8 cellular contexts compared by ENCODE assay signal in genomic region chr19:12800873-12801465, GRCh38. TPM values are rescaled to one million over a fixed set of nuclear protein-coding genes. Genes with fewer than 3 reads are reported as not detected.
A peak's percentile ranks its signal among the peaks of the same experiment; 100 is the strongest.
DNase-seq lines count a peak whose midpoint lies in the region; ATAC-seq and TF ChIP-seq lines count a peak whose summit lies in the region.

No MANE protein-coding gene starts in this region.

- ATAC-seq in RWPE2 (ENCODE audit: low read depth) = no peak; the same call in 2 of the 3 replicates
- ATAC-seq in HG02870 (IDR thresholded peaks at IDR 0.05; ENCODE audit: unreplicated experiment) = no peak
- no peak for ATAC-seq in GM19035 (IDR thresholded peaks at IDR 0.05; ENCODE audit: unreplicated experiment)

- DNase-seq in RWPE2 (ENCODE audit: low spot score) = no peak
- DNase-seq in occipital lobe (lab: John Stamatoyannopoulos, UW) = no peak
- DNase-seq in GM19238 (ENCODE audit: insufficient read length, low spot score) = no peak

- H3K4me3 ChIP-seq in GM08714 (ENCODE audit: low read length) (peak overlapping the region; percentile 69), RWPE2 (ENCODE audit: severe bottlenecking) (peak overlapping the region; percentile 72), duodenal mucosa (ENCODE audit: low read depth in 1 of 2, low read length in 2 of 2) (peak overlapping the region; percentile 90 to 98), mucosa of rectum (ENCODE audit: low read length in 2 of 2) (peak overlapping the region; percentile 83 to 95)

- no peak for TF ChIP-seq CTCF in RWPE2 (IDR thresholded peaks at IDR 0.05; ENCODE audit: poor library complexity, severe bottlenecking)

- H3K9ac ChIP-seq in duodenal mucosa (ENCODE audit: low read depth in 1 of 2, low read length in 2 of 2) (peak overlapping the region; percentile 94 to 97), mucosa of rectum (ENCODE audit: low read depth in 1 of 2, low read length in 2 of 2) (peak overlapping the region; percentile 83 to 99)

- H3K36me3 ChIP-seq in RWPE2 (ENCODE audit: low read depth) (peaks cover 19% of the 10 kb centered on the region), duodenal mucosa (ENCODE audit: control insufficient read depth in 1 of 2, insufficient read depth in 2 of 2, low read length in 2 of 2) (peaks cover 7 to 14% of the 10 kb centered on the region in 2 donors), mucosa of rectum (ENCODE audit: control insufficient read depth in 2 of 2, insufficient read depth in 2 of 2, low read length in 2 of 2) (peaks cover 4 to 12% of the 10 kb centered on the region in 2 donors)

- H3K9me3 ChIP-seq in RWPE2 (ENCODE audit: severe bottlenecking) (no peaks in the 10 kb centered on the region), duodenal mucosa (ENCODE audit: control insufficient read depth in 1 of 2, low read length in 2 of 2) (no peaks in the 10 kb centered on the region), mucosa of rectum (ENCODE audit: control insufficient read depth in 2 of 2, low read length in 2 of 2) (no peaks in the 10 kb centered on the region)

- H3K4me1 ChIP-seq in RWPE2 (ENCODE audit: insufficient read depth, poor library complexity, severe bottlenecking) (peaks cover 5% of the 10 kb centered on the region), duodenal mucosa (ENCODE audit: control insufficient read depth in 1 of 2, insufficient read depth in 2 of 2, low read length in 2 of 2) (peaks cover 21 to 30% of the 10 kb centered on the region in 2 donors), mucosa of rectum (ENCODE audit: control insufficient read depth in 2 of 2, insufficient read depth in 2 of 2, low read length in 2 of 2) (peaks cover 18 to 24% of the 10 kb centered on the region in 2 donors)

- H3K27me3 ChIP-seq in RWPE2 (ENCODE audit: insufficient read depth, poor library complexity, severe bottlenecking) (no peaks in the 10 kb centered on the region), duodenal mucosa (ENCODE audit: control insufficient read depth in 1 of 2, insufficient read depth in 2 of 2, low read length in 2 of 2) (no peaks in the 10 kb centered on the region), mucosa of rectum (ENCODE audit: control insufficient read depth in 2 of 2, insufficient read depth in 2 of 2, low read length in 2 of 2) (no peaks in the 10 kb centered on the region)

- peak overlapping the region; percentile 60 for H3K27ac ChIP-seq in RWPE2 (ENCODE audit: poor library complexity, severe bottlenecking)
- H3K27ac ChIP-seq in duodenal mucosa (ENCODE audit: low read depth, low read length) = peak overlapping the region; percentile 62
- peak overlapping the region; percentile 30 to 77 for H3K27ac ChIP-seq in mucosa of rectum (ENCODE audit: low read depth in 2 of 2, low read length in 2 of 2)

RNA-seq across cellular contexts. Expression of gene PRDX2, which starts 0.6 kb away (rescaled TPM):
- total RNA-seq in occipital lobe = 174 TPM

RNA-seq across cellular contexts. Expression of gene THSD8, which starts 0.9 kb away (rescaled TPM):
- total RNA-seq in occipital lobe = 0.62 TPM

RNA-seq across cellular contexts. Expression of gene RNASEH2A, which starts 5.4 kb away (rescaled TPM):
- 15.8 TPM for total RNA-seq in occipital lobe

RNA-seq across cellular contexts. Expression of gene JUNB, which starts 9.7 kb away (rescaled TPM):
- total RNA-seq in occipital lobe = 22.6 TPM

RNA-seq across cellular contexts. Expression of gene HOOK2, which starts 25.6 kb away (rescaled TPM):
- 20.3 TPM for total RNA-seq in occipital lobe
